ENCODE assay signal across 23 cellular contexts in the genomic region with DNA sequence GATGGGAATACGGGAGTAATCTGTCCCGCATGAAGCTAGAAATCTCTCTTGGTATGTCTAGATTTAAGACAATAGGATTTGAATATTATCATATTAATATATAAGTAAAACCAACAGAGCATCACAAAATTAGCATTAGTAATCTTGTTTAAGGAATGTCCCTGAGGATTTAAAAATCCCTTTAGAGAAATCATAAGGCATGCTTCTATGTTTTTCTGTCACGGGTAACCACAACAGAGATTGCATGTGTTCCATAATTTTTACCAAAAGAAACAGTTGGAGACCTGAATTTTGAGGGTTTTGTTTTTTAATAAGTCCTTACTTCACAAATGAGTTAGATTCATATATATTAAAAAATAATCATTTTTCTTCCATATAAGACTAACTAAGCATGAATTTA.
DNase-seq lines count a peak whose midpoint lies in the region; ATAC-seq, FAIRE-seq and TF ChIP-seq lines count a peak whose summit lies in the region.
"Had no signal": no experiment of that assay in that cellular context is flagged by ENCODE, and none has a peak within 500 bp of the region (broad histone marks: within the 10 kb centered on the region; RNA-seq: fewer than 3 reads in every experiment).

No MANE protein-coding gene starts in this region.

- no peaks in the 10 kb centered on the region for H3K36me3 ChIP-seq in Loucy (ENCODE audit: insufficient read depth, low read length)
- H3K36me3 ChIP-seq in osteoblast (ENCODE audit: insufficient read depth, low read length): no peaks in the 10 kb centered on the region
- H3K36me3 ChIP-seq: BE2C, BLaER1 had no signal

- H3K9me2 ChIP-seq in Loucy (replicated peaks; ENCODE audit: low read depth, low read length): no peaks in the 10 kb centered on the region

- H3K79me2 ChIP-seq in Loucy (ENCODE audit: insufficient read depth, low read length): no peaks in the 10 kb centered on the region
- no peaks in the 10 kb centered on the region for H3K79me2 ChIP-seq in osteoblast (ENCODE audit: insufficient read depth, low read length)

- peak; percentile 23 for FAIRE-seq in G401.6 (lab: Jason Lieb, UNC)
- FAIRE-seq: A204.1, GM12878, GM12892, GM18507 had no signal

- H3K4me2 ChIP-seq in Loucy (ENCODE audit: low read depth, low read length, poor library complexity, severe bottlenecking): no peak overlapping the region
- no peak overlapping the region for H3K4me2 ChIP-seq in osteoblast (ENCODE audit: insufficient read depth, low read length)
- H3K4me2 ChIP-seq: BLaER1 had no signal

- ATAC-seq in esophagus mucosa: no peak
- ATAC-seq: GM12878 had no signal

- H4K20me1 ChIP-seq in Loucy (ENCODE audit: insufficient read depth, low read length, poor library complexity, severe bottlenecking): no peaks in the 10 kb centered on the region
- no peaks in the 10 kb centered on the region for H4K20me1 ChIP-seq in osteoblast (ENCODE audit: insufficient read depth, low read length)
- H4K20me1 ChIP-seq: BLaER1 had no signal

- H3K4me3 ChIP-seq in Loucy (ENCODE audit: low read length, poor library complexity, severe bottlenecking): no peak overlapping the region
- no peak overlapping the region for H3K4me3 ChIP-seq in osteoblast (ENCODE audit: insufficient read depth, low read length)
- H3K4me3 ChIP-seq: BLaER1, GM12878 had no signal

- DNase-seq in osteoblast (ENCODE audit: insufficient read length, low spot score, missing footprints): peak; percentile 53
- no peak for DNase-seq in DMS79 treated with DMSO at 0.1 percent for 48 hours (lab: John Stamatoyannopoulos, UW)
- DNase-seq: 8988T; ACHN; BE2C; C1 segment of cervical spinal cord; CD4-positive, alpha-beta memory T cell; CD4-positive, CD25-positive, alpha-beta regulatory T cell; CD8-positive, alpha-beta memory T cell; COR-L47; DMS 273 treated with DMSO at 0.1 percent for 48 hours; DMS153; DMS53; DMS79; GDM1 had no signal

- H3K9me3 ChIP-seq in Loucy (ENCODE audit: insufficient read depth, low read depth, low read length) (no peaks in the 10 kb centered on the region), osteoblast (ENCODE audit: low read depth, low read length) (no peaks in the 10 kb centered on the region)
- H3K9me3 ChIP-seq: BE2C, BLaER1 had no signal

- H3K27ac ChIP-seq in osteoblast (ENCODE audit: low read depth, low read length): no peak overlapping the region
- H3K27ac ChIP-seq: BLaER1 had no signal

- H3F3A ChIP-seq in Loucy (ENCODE audit: low read depth): no peaks in the 10 kb centered on the region

- H3K27me3 ChIP-seq in Loucy (ENCODE audit: insufficient read depth, low read length, poor library complexity, severe bottlenecking): no peaks in the 10 kb centered on the region
- no peaks in the 10 kb centered on the region for H3K27me3 ChIP-seq in osteoblast (ENCODE audit: insufficient read depth, low read length)
- H3K27me3 ChIP-seq: BE2C, BLaER1 had no signal

- H3K4me1 ChIP-seq in Loucy (ENCODE audit: insufficient read depth, low read length, poor library complexity, severe bottlenecking) (no peaks in the 10 kb centered on the region), osteoblast (ENCODE audit: insufficient read depth, low read length) (peaks cover 9% of the 10 kb centered on the region)
- H3K4me1 ChIP-seq: BE2C, BLaER1 had no signal

- TF ChIP-seq CTCF in Loucy (conservative IDR thresholded peaks at IDR 0.05; ENCODE audit: low read length) (no peak), osteoblast (IDR thresholded peaks at IDR 0.05; ENCODE audit: extremely low read depth, low read depth, low read length) (no peak)

- no peak overlapping the region for H3K9ac ChIP-seq in Loucy (ENCODE audit: low read depth, low read length, poor library complexity, severe bottlenecking)
- H3K9ac ChIP-seq: BLaER1 had no signal

- H2AFZ ChIP-seq in Loucy (ENCODE audit: low read length) (0 out of 2 replicates have a peak overlapping the region, but pooled peaks have one; percentile 38), osteoblast (ENCODE audit: low read length) (no peak overlapping the region)
